In the genomic region with DNA sequence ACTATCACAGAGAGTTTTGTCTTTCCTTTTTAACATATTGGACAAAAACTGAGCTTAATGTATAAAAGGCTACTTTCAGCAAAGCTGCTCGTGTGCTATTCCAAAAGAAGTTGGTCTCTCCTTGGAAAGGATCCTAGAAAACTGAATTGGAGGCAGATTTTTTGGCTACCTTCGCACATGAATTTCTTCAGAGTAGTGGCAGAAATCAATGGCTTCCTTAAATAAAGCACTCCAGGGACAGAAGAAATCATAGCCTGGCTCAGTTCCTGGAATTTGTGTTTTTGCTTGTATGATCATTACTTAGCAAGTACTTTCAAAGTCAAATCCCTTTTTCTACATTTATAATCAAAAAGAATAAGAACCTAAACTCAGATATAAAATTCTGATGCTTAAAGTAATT, we compare ENCODE assay signal across 12 cellular contexts.
"Had no signal": no experiment of that assay in that cellular context is flagged by ENCODE, and none has a peak within 500 bp of the region (broad histone marks: within the 10 kb centered on the region; RNA-seq: fewer than 3 reads in every experiment).

No MANE protein-coding gene starts in this region.

- H3K9ac ChIP-seq: parathyroid adenoma had no signal

- ATAC-seq: left lobe of liver, natural killer cell had no signal

- H3K36me3 ChIP-seq: neutrophil, SJCRH30, tibial nerve had no signal

- H3K27ac ChIP-seq: neutrophil, parathyroid adenoma, SJCRH30, tibial nerve had no signal

- H3K79me2 ChIP-seq: parathyroid adenoma had no signal

- H3K9me3 ChIP-seq: SJCRH30 had no signal

- H3K4me1 ChIP-seq: parathyroid adenoma, SJCRH30, tibial nerve had no signal

- H3K27me3 ChIP-seq: neutrophil, SJCRH30, tibial nerve had no signal

- H3K4me3 ChIP-seq: SJCRH30, tibial nerve had no signal

- DNase-seq: activated CD4-positive, alpha-beta T cell treated with anti-CD3 and anti-CD28 coated beads, Interleukin-2, amount 10 ng/mL, durations not matched to agents 24 days and 14 days; activated gamma-delta T cell; mammary epithelial cell; natural killer cell; SJCRH30; stimulated activated CD4-positive, alpha-beta T cell treated with anti-CD3 and anti-CD28 coated beads, Interleukin-2, amount 100 ng/mL, for 24 hours; stimulated activated naive CD4-positive, alpha-beta T cell treated with Interleukin-2 at 50 U/mL for 16 hours; substantia nigra had no signal

- H2AFZ ChIP-seq: parathyroid adenoma had no signal
